In genomic region chr21:14075346-14076142, GRCh38 we compare ENCODE assay signal across 25 cellular contexts.
"Had no signal": no experiment of that assay in that cellular context is flagged by ENCODE, and none has a peak within 500 bp of the region (broad histone marks: within the 10 kb centered on the region; RNA-seq: fewer than 3 reads in every experiment).

No MANE protein-coding gene starts in this region.

- H3K4me3 ChIP-seq: ascending aorta, esophagus muscularis mucosa, heart left ventricle, left lung, lung, tibial artery, upper lobe of right lung had no signal

- H3K36me3 ChIP-seq: ascending aorta, brain microvascular endothelial cell, heart left ventricle, left lung, neutrophil, tibial artery, upper lobe of right lung had no signal

- H3K4me1 ChIP-seq: ascending aorta, esophagus muscularis mucosa, foreskin keratinocyte, heart left ventricle, left lung, tibial artery, upper lobe of right lung had no signal

- ATAC-seq: foreskin keratinocyte; left lung; sciatic nerve; stimulated activated naive CD8-positive, alpha-beta T cell treated with anti-CD3 and anti-CD28 coated beads, Interleukin-15, amount 100 ng/mL, for 72 hours; upper lobe of right lung had no signal

- FAIRE-seq: small intestine had no signal

- H3K27me3 ChIP-seq: ascending aorta, brain microvascular endothelial cell, esophagus muscularis mucosa, foreskin keratinocyte, heart left ventricle, left lung, neutrophil, tibial artery, upper lobe of right lung had no signal

- H3K9me3 ChIP-seq: upper lobe of right lung had no signal

- DNase-seq: activated CD4-positive, alpha-beta T cell treated with anti-CD3 and anti-CD28 coated beads for 4 hours; activated CD4-positive, alpha-beta T cell treated with anti-CD3 and anti-CD28 coated beads, Interleukin-2, amount 50 U/mL, for 4 hours; activated CD8-positive, alpha-beta memory T cell treated with anti-CD3 and anti-CD28 coated beads, Interleukin-2, amount 50 U/mL, for 4 hours; activated gamma-delta T cell; activated naive CD4-positive, alpha-beta T cell treated with anti-CD3 and anti-CD28 coated beads, Interleukin-2, amount 10 ng/mL, durations not matched to agents 7 days and 5 days; activated naive CD8-positive, alpha-beta T cell treated with anti-CD3 and anti-CD28 coated beads, Interleukin-2, amount 10 ng/mL, durations not matched to agents 7 days and 5 days; activated T-cell treated with anti-CD3 and anti-CD28 coated beads, Interleukin-2, amount 50 U/mL, for 1 hour; brain microvascular endothelial cell; caudate nucleus; foreskin keratinocyte; heart left ventricle; hypothalamus; immature natural killer cell; mesendoderm; small intestine; stimulated activated CD4-positive, alpha-beta T cell treated with anti-CD3 and anti-CD28 coated beads, Interleukin-4, amount 100 ng/mL, for 24 hours; stimulated activated naive CD8-positive, alpha-beta T cell treated with anti-CD3 and anti-CD28 coated beads, Interleukin-15, amount 100 ng/mL, for 72 hours; tibial artery had no signal

- H3K27ac ChIP-seq: ascending aorta, brain microvascular endothelial cell, esophagus muscularis mucosa, foreskin keratinocyte, heart left ventricle, left lung, neutrophil, tibial artery, upper lobe of right lung had no signal
